In the genomic region with DNA sequence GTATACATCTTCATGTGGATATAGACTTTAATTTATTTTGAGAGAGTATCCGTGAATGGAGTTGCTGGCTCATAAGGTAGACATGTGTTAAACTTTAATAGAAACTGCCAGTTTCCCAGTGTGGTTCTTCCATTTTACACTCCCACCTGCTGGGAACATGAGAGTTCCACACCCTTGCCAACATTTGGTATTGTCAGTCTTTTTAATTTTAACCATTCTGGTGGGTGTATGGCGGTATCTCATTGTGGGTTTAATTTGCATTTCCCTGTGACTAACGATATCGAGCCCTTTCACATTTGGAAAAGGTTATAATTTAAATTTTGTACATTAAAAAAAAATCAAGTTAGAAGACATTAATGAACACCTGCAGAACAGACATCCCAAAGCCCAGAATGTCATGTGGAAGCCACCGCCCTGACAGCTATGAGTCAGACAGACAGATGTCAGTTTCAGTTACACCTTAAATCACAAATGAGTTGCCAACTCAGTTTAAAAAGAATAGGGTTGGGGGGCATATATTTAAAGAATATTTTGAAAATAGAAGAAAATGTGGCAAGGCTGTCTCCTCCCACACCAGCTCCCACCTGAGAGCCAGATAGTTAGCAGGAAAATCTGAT, we compare ENCODE assay signal across 8 cellular contexts. TPM values are rescaled to one million over a fixed set of nuclear protein-coding genes. Genes with fewer than 3 reads are reported as not detected.
DNase-seq lines count a peak whose midpoint lies in the region; ATAC-seq and TF ChIP-seq lines count a peak whose summit lies in the region.

No MANE protein-coding gene starts in this region.

- peak; percentile 61 for ATAC-seq in HG03095 (IDR thresholded peaks at IDR 0.05; ENCODE audit: unreplicated experiment)
- ATAC-seq in activated T-cell treated with anti-CD3 and anti-CD28 coated beads, Interleukin-2, amount 50 U/mL, for 4 hours, result peak; percentile 63 to 78

- peaks cover 32% of the 10 kb centered on the region for H3K4me1 Mint-ChIP-seq in activated T-cell treated with anti-CD3 and anti-CD28 coated beads, Interleukin-2, amount 50 U/mL, for 4 hours (ENCODE audit: low read depth)

- TF ChIP-seq CTCF in neutrophil (IDR thresholded peaks at IDR 0.05), result no peak

- H3K27me3 ChIP-seq in neutrophil, result no peaks in the 10 kb centered on the region

- no peaks in the 10 kb centered on the region for H3K36me3 ChIP-seq in neutrophil

- H3K4me1 ChIP-seq in neutrophil (ENCODE audit: control insufficient read depth in 1 of 2, insufficient read depth in 1 of 2, low read depth in 1 of 2, low read length in 1 of 2), result peaks cover 19 to 47% of the 10 kb centered on the region in 2 experiments

- peaks cover under 1% of the 10 kb centered on the region for H3K27me3 Mint-ChIP-seq in activated T-cell treated with anti-CD3 and anti-CD28 coated beads, Interleukin-2, amount 50 U/mL, for 4 hours (ENCODE audit: low read depth)

- peak overlapping the region; percentile 49 for H3K27ac ChIP-seq in neutrophil

- peak; percentile 58 for DNase-seq in stimulated activated CD4-positive, alpha-beta T cell treated with anti-CD3 and anti-CD28 coated beads, Interleukin-15, amount 100 ng/mL, for 24 hours
- DNase-seq in stimulated activated CD4-positive, alpha-beta T cell treated with anti-CD3 and anti-CD28 coated beads, Interleukin-12 subunit alpha, Interleukin-12 subunit beta, amount 100 ng/mL, for 4 hours, result no peak
- no peak for DNase-seq in activated T-cell treated with anti-CD3 and anti-CD28 coated beads, Interleukin-2, amount 50 U/mL, for 4 hours
- no peak for DNase-seq in SK-N-DZ (ENCODE audit: low spot score)
- no peak for DNase-seq in NOMO-1 treated with dmso at 0.1 percent for 144 hours (lab: John Stamatoyannopoulos, UW; ENCODE audit: unreplicated experiment)
- no peak for DNase-seq in Kasumi-1 (lab: John Stamatoyannopoulos, UW)

- no peak overlapping the region for H3K4me3 ChIP-seq in neutrophil (ENCODE audit: low read depth in 1 of 2, low read length in 1 of 2)

- no peaks in the 10 kb centered on the region for H3K9me3 ChIP-seq in neutrophil

- peaks cover 5% of the 10 kb centered on the region for H3K9me3 Mint-ChIP-seq in activated T-cell treated with anti-CD3 and anti-CD28 coated beads, Interleukin-2, amount 50 U/mL, for 4 hours

- no peak overlapping the region for H3K4me3 Mint-ChIP-seq in activated T-cell treated with anti-CD3 and anti-CD28 coated beads, Interleukin-2, amount 50 U/mL, for 4 hours

- H3K36me3 Mint-ChIP-seq in activated T-cell treated with anti-CD3 and anti-CD28 coated beads, Interleukin-2, amount 50 U/mL, for 4 hours (ENCODE audit: insufficient read depth), result peaks cover 3% of the 10 kb centered on the region

RNA-seq across cellular contexts. Expression of a gene that starts 36.9 kb away (rescaled TPM):
- 10 to 100 TPM in 1 of 3 donors, 1 to 10 TPM in 2; 7.7 to 20.2 (median 9.7) TPM for total RNA-seq in activated T-cell treated with anti-CD3 and anti-CD28 coated beads, Interleukin-2, amount 50 U/mL, for 4 hours
- 0.73 and 0.74 TPM in 2 replicates for polyA plus RNA-seq in SK-N-DZ (2014; cell fraction: cytosol; rRNA removed)
- 0.38 and 0.95 TPM in 2 replicates for polyA plus RNA-seq in SK-N-DZ (2014; cell fraction: nucleus; rRNA removed)
